In the genomic region with DNA sequence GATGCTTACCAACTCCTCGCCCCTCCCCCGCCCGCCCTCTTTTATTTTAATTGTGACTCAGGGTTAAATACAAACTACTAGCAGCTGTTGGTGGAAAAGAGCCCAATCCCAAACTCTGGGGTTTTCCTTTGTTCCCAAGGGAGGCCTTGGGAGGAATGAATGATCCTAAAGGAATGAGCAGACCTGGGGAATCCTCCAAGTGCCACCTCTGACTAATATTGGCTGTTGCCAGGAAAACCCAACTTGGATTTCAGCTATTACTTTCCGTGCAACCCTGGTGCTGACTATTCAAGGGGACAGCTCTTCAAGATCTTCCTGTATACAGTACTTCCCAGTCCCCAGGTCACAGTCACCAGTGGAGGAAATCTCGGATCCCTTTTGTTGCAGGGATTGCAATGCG, we compare ENCODE assay signal across 10 cellular contexts. TPM values are rescaled to one million over a fixed set of nuclear protein-coding genes. Genes with fewer than 3 reads are reported as not detected.
DNase-seq lines count a peak whose midpoint lies in the region; ATAC-seq, FAIRE-seq and TF ChIP-seq lines count a peak whose summit lies in the region.
"Had no signal": no experiment of that assay in that cellular context is flagged by ENCODE, and none has a peak within 500 bp of the region (broad histone marks: within the 10 kb centered on the region; RNA-seq: fewer than 3 reads in every experiment).

No MANE protein-coding gene starts in this region.

- intact Hi-C loops in esophagus squamous epithelium (cut with DNase I): loop anchor here (5.0 kb wide), 1 partner anchor 58 kb away; no protein-coding TSS in a partner anchor
- intact Hi-C loops in A673 (cut with micrococcal nuclease; ENCODE audit: unreplicated experiment): no loop called here

- H3K9me3 ChIP-seq in RWPE2 (ENCODE audit: severe bottlenecking): no peaks in the 10 kb centered on the region
- H3K9me3 ChIP-seq in esophagus squamous epithelium: no peaks in the 10 kb centered on the region
- no peaks in the 10 kb centered on the region for H3K9me3 ChIP-seq in small intestine (ENCODE audit: control insufficient read depth, low read depth)
- H3K9me3 ChIP-seq in A673 (ENCODE audit: low read depth, low read length, poor library complexity, severe bottlenecking): no peaks in the 10 kb centered on the region

- DNase-seq in DMS 273 (lab: John Stamatoyannopoulos, UW; ENCODE audit: unreplicated experiment) (peak; percentile 44), DMS 273 treated with DMSO at 0.1 percent for 48 hours (lab: John Stamatoyannopoulos, UW) (no peak), RWPE2 (ENCODE audit: low spot score) (peak; percentile 79), esophagus squamous epithelium (lab: John Stamatoyannopoulos, UW) (no peak), small intestine (peak; percentile 25), A673 (ENCODE audit: low spot score) (no peak), occipital lobe (lab: John Stamatoyannopoulos, UW) (no peak)
- DNase-seq: 8988T had no signal

- TF ChIP-seq POLR2A in esophagus squamous epithelium (IDR thresholded peaks at IDR 0.05): no peak

- no TSS peak for BruUV-seq in A673 (replicated peaks; lab: Mats Ljungman, UMichigan)

- TF ChIP-seq CTCF in RWPE2 (IDR thresholded peaks at IDR 0.05; ENCODE audit: poor library complexity, severe bottlenecking): no peak
- no peak for TF ChIP-seq CTCF in esophagus squamous epithelium (IDR thresholded peaks at IDR 0.05)
- no peak for TF ChIP-seq CTCF in A673 (conservative IDR thresholded peaks at IDR 0.05; ENCODE audit: low read depth, low read length)

- H3K27me3 ChIP-seq in RWPE2 (ENCODE audit: insufficient read depth, poor library complexity, severe bottlenecking): no peaks in the 10 kb centered on the region
- H3K27me3 ChIP-seq in esophagus squamous epithelium: no peaks in the 10 kb centered on the region
- no peaks in the 10 kb centered on the region for H3K27me3 ChIP-seq in small intestine (ENCODE audit: control insufficient read depth in 2 of 2, insufficient read depth in 2 of 2, low read length in 2 of 2)
- H3K27me3 ChIP-seq in A673 (replicated peaks; ENCODE audit: insufficient read depth, low read depth, low read length, poor library complexity): peaks cover 7% of the 10 kb centered on the region

- whole genome bisulfite sequencing in esophagus squamous epithelium, 2 donors: 27 to 36% methylated on average over 6 of the region's 6 CpGs
- WGBS in small intestine, 3 donors: 65 to 70% (median 68%) methylated on average over 6 of the region's 6 CpGs

- no peak for FAIRE-seq in small intestine (lab: Jason Lieb, UNC)

- H3K27ac ChIP-seq in RWPE2 (ENCODE audit: poor library complexity, severe bottlenecking): peak overlapping the region; percentile 100
- peak overlapping the region; percentile 80 to 100 (median 98) for H3K27ac ChIP-seq in esophagus squamous epithelium
- peak overlapping the region in 1 of 2 donors; percentile 3 for H3K27ac ChIP-seq in small intestine (ENCODE audit: low read depth in 1 of 2, low read length in 1 of 2)
- no peak overlapping the region for H3K27ac ChIP-seq in A673 (ENCODE audit: low read depth, low read length, poor library complexity, severe bottlenecking)
- H3K27ac ChIP-seq: parathyroid adenoma had no signal

- peaks cover 53% of the 10 kb centered on the region for H3K4me1 ChIP-seq in RWPE2 (ENCODE audit: insufficient read depth, poor library complexity, severe bottlenecking)
- H3K4me1 ChIP-seq in esophagus squamous epithelium: peaks cover 29 to 89% (median 35%) of the 10 kb centered on the region in 3 donors
- peaks cover 2 to 22% of the 10 kb centered on the region in 2 donors for H3K4me1 ChIP-seq in small intestine (ENCODE audit: control insufficient read depth in 2 of 2, insufficient read depth in 1 of 2, low read depth in 1 of 2, low read length in 1 of 2)
- peaks cover 33% of the 10 kb centered on the region for H3K4me1 ChIP-seq in A673 (ENCODE audit: insufficient read depth, low read length, poor library complexity, severe bottlenecking)

- POLR2A ChIA-PET in A673 (lab: Charles Lee; ENCODE audit: low non-redundant PET): no interaction called here

- CTCF ChIA-PET in A673 (lab: Charles Lee): no interaction called here

- no peak overlapping the region for H3K4me3 ChIP-seq in RWPE2 (ENCODE audit: severe bottlenecking)
- no peak overlapping the region for H3K4me3 ChIP-seq in esophagus squamous epithelium
- no peak overlapping the region for H3K4me3 ChIP-seq in small intestine (ENCODE audit: low read depth in 1 of 2, low read length in 2 of 2)
- no peak overlapping the region for H3K4me3 ChIP-seq in A673 (ENCODE audit: low read depth, low read length, poor library complexity, severe bottlenecking)

- peak; percentile 24 for ATAC-seq in RWPE2 (ENCODE audit: low read depth)
- no peak for ATAC-seq in HG03139 (IDR thresholded peaks at IDR 0.05; ENCODE audit: unreplicated experiment)

- peaks cover 32% of the 10 kb centered on the region for H3K36me3 ChIP-seq in RWPE2 (ENCODE audit: low read depth)
- H3K36me3 ChIP-seq in esophagus squamous epithelium: peaks cover 0 to 3% (median 0%) of the 10 kb centered on the region in 3 donors
- no peaks in the 10 kb centered on the region for H3K36me3 ChIP-seq in small intestine (ENCODE audit: control insufficient read depth in 2 of 2, insufficient read depth in 2 of 2, low read length in 2 of 2)
- no peaks in the 10 kb centered on the region for H3K36me3 ChIP-seq in A673 (ENCODE audit: insufficient read depth, low read length, poor library complexity, severe bottlenecking)

RNA-seq across cellular contexts. Expression of gene S100A10, which starts 1.3 kb away (rescaled TPM):
- total RNA-seq in esophagus squamous epithelium (100 to 1,000 TPM; 301 to 611 (median 447) TPM), A673 (2021) (34.0 and 42.4 TPM in 2 replicates), occipital lobe (2.8 TPM)
- 1,000 to 10,000 TPM in 2 of 3 donors, 100 to 1,000 TPM in 1; 547 to 1,355 (median 1,268) TPM for polyA plus RNA-seq in small intestine

RNA-seq across cellular contexts. Expression of gene S100A11, which starts 41.8 kb away (rescaled TPM):
- total RNA-seq in esophagus squamous epithelium (1,000 to 10,000 TPM in 3 of 4 donors, 100 to 1,000 TPM in 1; 900 to 2,319 (median 1,590) TPM), A673 (2021) (140 and 151 TPM in 2 replicates), occipital lobe (0.78 TPM)
- 100 to 1,000 TPM; 237 to 551 (median 426) TPM for polyA plus RNA-seq in small intestine

Comparison
In these comparisons a context has a peak if more than half of its experiments do, and no peak if none do; other contexts are left out.
1. DNase-seq: peak in DMS 273 (single experiment), RWPE2 (single experiment) and small intestine (single experiment); none in DMS 273 treated with DMSO at 0.1 percent for 48 hours (single experiment), esophagus squamous epithelium (single experiment), A673 (single experiment) and occipital lobe (single experiment).
2. RNA of gene S100A11, which starts 41.8 kb away (total RNA-seq): 900 to 2,319 TPM in esophagus squamous epithelium and 140 to 151 TPM in A673; 0.78 TPM in occipital lobe (single experiment); every median in the first group is over 10 times any median in the second.